In the genomic region with DNA sequence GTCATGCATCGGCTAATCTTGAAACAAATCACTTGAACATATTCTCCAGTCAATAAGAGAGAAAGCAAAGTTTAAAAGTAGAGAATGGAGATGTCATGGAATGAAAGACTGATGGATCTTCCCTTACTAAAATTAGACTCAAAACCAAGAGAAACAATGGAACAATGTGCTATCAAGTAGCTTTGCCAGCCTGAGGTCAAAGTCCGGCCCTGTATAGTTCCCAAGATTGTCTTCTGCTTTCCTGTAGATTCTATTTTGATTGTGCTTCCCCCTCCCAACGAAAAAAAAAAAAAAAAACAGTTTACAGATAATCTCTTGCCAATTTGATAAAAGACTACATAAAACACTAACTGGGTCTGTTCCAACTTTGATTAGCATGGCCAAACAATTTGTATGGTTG, we compare ENCODE assay signal across 18 cellular contexts. TPM values are rescaled to one million over a fixed set of nuclear protein-coding genes. Genes with fewer than 3 reads are reported as not detected.
DNase-seq lines count a peak whose midpoint lies in the region; ATAC-seq and TF ChIP-seq lines count a peak whose summit lies in the region.
"Had no signal": no experiment of that assay in that cellular context is flagged by ENCODE, and none has a peak within 500 bp of the region (broad histone marks: within the 10 kb centered on the region; RNA-seq: fewer than 3 reads in every experiment).

No MANE protein-coding gene starts in this region.

- no peaks in the 10 kb centered on the region for H4K20me1 ChIP-seq in osteoblast (ENCODE audit: insufficient read depth, low read length)
- H4K20me1 ChIP-seq: BLaER1 had no signal

- TF ChIP-seq EP300 in transverse colon (IDR thresholded peaks at IDR 0.05; ENCODE audit: low read depth) = no peak

- H3K27ac ChIP-seq in osteoblast (ENCODE audit: low read depth, low read length) (no peak overlapping the region), transverse colon (no peak overlapping the region)
- H3K27ac ChIP-seq: 22Rv1, BLaER1 had no signal

- no peaks in the 10 kb centered on the region for H3K4me1 Mint-ChIP-seq in activated T-cell treated with anti-CD3 and anti-CD28 coated beads, Interleukin-2, amount 50 U/mL, for 4 hours (ENCODE audit: low read depth)
- H3K4me1 Mint-ChIP-seq: CD4-positive, alpha-beta memory T cell had no signal

- H3K9me3 ChIP-seq in osteoblast (ENCODE audit: low read depth, low read length) (no peaks in the 10 kb centered on the region), transverse colon (no peaks in the 10 kb centered on the region)
- H3K9me3 ChIP-seq: BLaER1 had no signal

- H3K4me3 ChIP-seq in osteoblast (ENCODE audit: insufficient read depth, low read length) (no peak overlapping the region), transverse colon (no peak overlapping the region)
- H3K4me3 ChIP-seq: BLaER1 had no signal

- no peaks in the 10 kb centered on the region for H3K36me3 Mint-ChIP-seq in activated T-cell treated with anti-CD3 and anti-CD28 coated beads, Interleukin-2, amount 50 U/mL, for 4 hours (ENCODE audit: insufficient read depth)
- H3K36me3 Mint-ChIP-seq: CD14-positive monocyte; CD4-positive, alpha-beta memory T cell had no signal

- peaks cover 24% of the 10 kb centered on the region for H3K27me3 Mint-ChIP-seq in activated T-cell treated with anti-CD3 and anti-CD28 coated beads, Interleukin-2, amount 50 U/mL, for 4 hours (ENCODE audit: low read depth)

- no peaks in the 10 kb centered on the region for H3K9me3 Mint-ChIP-seq in activated T-cell treated with anti-CD3 and anti-CD28 coated beads, Interleukin-2, amount 50 U/mL, for 4 hours
- H3K9me3 Mint-ChIP-seq: CD4-positive, alpha-beta memory T cell had no signal

- no peaks in the 10 kb centered on the region for H3K79me2 ChIP-seq in osteoblast (ENCODE audit: insufficient read depth, low read length)

- intact Hi-C loops in left colon (cut with DNase I, micrococcal nuclease) (no loop called here), transverse colon (cut with DNase I; ENCODE audit: low total_unique reads) (no loop called here)

- no peak overlapping the region for H2AFZ ChIP-seq in osteoblast (ENCODE audit: low read length)

- no peak overlapping the region for H3K4me2 ChIP-seq in osteoblast (ENCODE audit: insufficient read depth, low read length)
- H3K4me2 ChIP-seq: BLaER1 had no signal

- peaks cover 23% of the 10 kb centered on the region for H3K27me3 ChIP-seq in osteoblast (ENCODE audit: insufficient read depth, low read length)
- H3K27me3 ChIP-seq in transverse colon = peaks cover 3% of the 10 kb centered on the region
- H3K27me3 ChIP-seq: BLaER1 had no signal

- TF ChIP-seq CTCF in osteoblast (IDR thresholded peaks at IDR 0.05; ENCODE audit: extremely low read depth, low read depth, low read length) (no peak), transverse colon (IDR thresholded peaks at IDR 0.05) (no peak)

- peak; percentile 7 to 22 for DNase-seq in NOMO-1 (lab: John Stamatoyannopoulos, UW; ENCODE audit: unreplicated experiment in 2 of 2)
- no peak for DNase-seq in NOMO-1 treated with dmso at 0.1 percent for 144 hours (lab: John Stamatoyannopoulos, UW; ENCODE audit: unreplicated experiment)
- peak; percentile 56 to 68 for DNase-seq in left colon
- peak; percentile 8 for DNase-seq in osteoblast (ENCODE audit: insufficient read length, low spot score, missing footprints)
- peak; percentile 39 for DNase-seq in transverse colon
- no peak for DNase-seq in NCI-H1417 (lab: John Stamatoyannopoulos, UW)
- no peak for DNase-seq in activated T-cell treated with anti-CD3 and anti-CD28 coated beads, Interleukin-2, amount 50 U/mL, for 4 hours
- DNase-seq: CD4-positive, alpha-beta memory T cell; DMS153; DMS79; GDM1; GOT3; H7 had no signal

- H3K4me1 ChIP-seq in osteoblast (ENCODE audit: insufficient read depth, low read length) = no peaks in the 10 kb centered on the region
- H3K4me1 ChIP-seq in transverse colon = peaks cover 0 to 11% (median 2%) of the 10 kb centered on the region in 4 donors

- H3K36me3 ChIP-seq in osteoblast (ENCODE audit: insufficient read depth, low read length) (no peaks in the 10 kb centered on the region), transverse colon (no peaks in the 10 kb centered on the region)
- H3K36me3 ChIP-seq: BLaER1 had no signal

- H3K4me3 Mint-ChIP-seq in activated T-cell treated with anti-CD3 and anti-CD28 coated beads, Interleukin-2, amount 50 U/mL, for 4 hours = no peak overlapping the region
- H3K4me3 Mint-ChIP-seq: CD14-positive monocyte; CD4-positive, alpha-beta memory T cell had no signal

- 30 to 36% methylated on average over 2 to 3 of the region's 3 CpGs for WGBS in transverse colon (ENCODE audit: low coverage in 1 of 2), 2 donors

- in situ Hi-C loops in transverse colon (cut with MboI; ENCODE audit: low pct_ligation_motif_present in 1 of 4, low pct_unique_long_range_greater_than_20kb in 1 of 4, low sequenced_read_pairs in 3 of 4) = no loop called here

- TF ChIP-seq POLR2A in transverse colon (IDR thresholded peaks at IDR 0.05) = no peak

- ATAC-seq in left colon = peak; percentile 69
- ATAC-seq in activated CD4-positive, CD25-positive, alpha-beta regulatory T cell treated with anti-CD3 and anti-CD28 coated beads, Interleukin-2, amount 50 U/mL, for 24 hours = no peak
- no peak for ATAC-seq in activated T-cell treated with anti-CD3 and anti-CD28 coated beads, Interleukin-2, amount 50 U/mL, for 4 hours
- ATAC-seq: HepG2 had no signal

RNA-seq across cellular contexts. Expression of a gene that starts 40.8 kb away (rescaled TPM):
- 1 to 10 TPM; 5.6 to 9.2 TPM for total RNA-seq in left colon
- 171 and 174 TPM in 2 replicates for total RNA-seq in osteoblast
- 10 to 100 TPM in 2 of 4 donors, 1 to 10 TPM in 2; 8.2 to 18.3 (median 12.6) TPM for total RNA-seq in transverse colon
- under 1 TPM; 0.15 to 0.29 (median 0.16) TPM for total RNA-seq in activated T-cell treated with anti-CD3 and anti-CD28 coated beads, Interleukin-2, amount 50 U/mL, for 4 hours
- total RNA-seq: CD4-positive, alpha-beta memory T cell had no signal

Comparison
In these comparisons a context has a peak if more than half of its experiments do, and no peak if none do; other contexts are left out.
1. DNase-seq: peak in NOMO-1 (2 of 2), left colon (2 of 2), osteoblast (single experiment) and transverse colon (single experiment); none in NOMO-1 treated with dmso at 0.1 percent for 144 hours (single experiment), NCI-H1417 (0 of 3) and activated T-cell treated with anti-CD3 and anti-CD28 coated beads, Interleukin-2, amount 50 U/mL, for 4 hours (single experiment).